ENCODE assay signal across 18 cellular contexts in the genomic region with DNA sequence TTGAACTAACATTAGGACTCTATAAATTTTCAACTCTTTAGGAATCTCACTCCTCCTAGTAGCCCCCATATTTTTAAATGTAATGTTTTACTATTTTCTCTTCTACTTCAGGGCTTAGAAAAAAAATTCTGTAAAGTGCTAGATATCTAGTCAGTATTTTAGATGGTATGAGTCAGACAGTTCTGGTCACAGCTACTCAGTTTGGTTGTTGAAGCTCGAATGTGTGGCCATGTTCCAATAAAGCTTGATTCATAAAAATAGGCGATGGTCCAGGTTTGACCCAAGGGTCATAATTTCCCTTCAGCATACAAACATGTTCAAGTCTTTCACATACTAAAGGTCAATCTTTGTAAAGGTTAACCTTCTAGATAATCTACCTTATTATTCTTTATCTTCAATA.
"Had no signal": no experiment of that assay in that cellular context is flagged by ENCODE, and none has a peak within 500 bp of the region (broad histone marks: within the 10 kb centered on the region; RNA-seq: fewer than 3 reads in every experiment).

No MANE protein-coding gene starts in this region.

- DNase-seq: activated CD4-positive, alpha-beta memory T cell treated with anti-CD3 and anti-CD28 coated beads, Interleukin-2, amount 10 ng/mL, durations not matched to agents 7 days and 5 days; activated CD4-positive, alpha-beta T cell treated with anti-CD3 and anti-CD28 coated beads for 36 hours; activated CD8-positive, alpha-beta memory T cell treated with anti-CD3 and anti-CD28 coated beads, Interleukin-2, amount 50 U/mL, for 4 hours; activated naive CD8-positive, alpha-beta T cell treated with anti-CD3 and anti-CD28 coated beads, Interleukin-2, amount 10 ng/mL, durations not matched to agents 7 days and 5 days; body of pancreas; cerebellar nuclear complex; dermis blood vessel endothelial cell; foreskin keratinocyte; heart right ventricle; kidney; left ventricle myocardium inferior; mesenchymal stem cell; occipital lobe; right lobe of liver; stimulated activated CD4-positive, alpha-beta T cell treated with anti-CD3 and anti-CD28 coated beads, Interleukin-12 subunit alpha, Interleukin-12 subunit beta, amount 100 ng/mL, for 4 hours; stimulated activated naive CD8-positive, alpha-beta T cell treated with anti-CD3 and anti-CD28 coated beads, Interleukin-15, Interleukin-2, amounts not matched to agents 100 U/mL and 50 U/mL, for 24 hours; upper lobe of right lung; WERI-Rb-1 had no signal

- H3K4me1 ChIP-seq: body of pancreas, foreskin keratinocyte, heart right ventricle, left ventricle myocardium inferior, right lobe of liver, upper lobe of right lung had no signal

- H3K9me3 ChIP-seq: body of pancreas, right lobe of liver, upper lobe of right lung had no signal

- H3K27me3 ChIP-seq: body of pancreas, foreskin keratinocyte, heart right ventricle, right lobe of liver, upper lobe of right lung had no signal

- H3K27ac ChIP-seq: body of pancreas, foreskin keratinocyte, heart right ventricle, left ventricle myocardium inferior, right lobe of liver, upper lobe of right lung, WERI-Rb-1 had no signal

- H3K36me3 ChIP-seq: heart right ventricle, left ventricle myocardium inferior, right lobe of liver, upper lobe of right lung, WERI-Rb-1 had no signal

- H3K4me3 ChIP-seq: body of pancreas, heart right ventricle, left ventricle myocardium inferior, right lobe of liver, upper lobe of right lung had no signal
